Comparison of ENCODE assay signal across 22 cellular contexts in genomic region chr13:39341238-39341637, GRCh38.
"Had no signal": no experiment of that assay in that cellular context is flagged by ENCODE, and none has a peak within 500 bp of the region (broad histone marks: within the 10 kb centered on the region; RNA-seq: fewer than 3 reads in every experiment).

No MANE protein-coding gene starts in this region.

- H3K27me3 Mint-ChIP-seq: activated CD4-positive, alpha-beta T cell treated with anti-CD3 and anti-CD28 coated beads, Interleukin-2, amount 10 ng/mL, durations not matched to agents 7 days and 5 days; activated CD8-positive, alpha-beta memory T cell treated with anti-CD3 and anti-CD28 coated beads, Interleukin-2, amount 10 ng/mL, durations not matched to agents 7 days and 5 days had no signal

- H3K4me1 Mint-ChIP-seq: activated CD4-positive, alpha-beta T cell treated with anti-CD3 and anti-CD28 coated beads, Interleukin-2, amount 10 ng/mL, durations not matched to agents 7 days and 5 days; activated CD8-positive, alpha-beta memory T cell treated with anti-CD3 and anti-CD28 coated beads, Interleukin-2, amount 10 ng/mL, durations not matched to agents 7 days and 5 days had no signal

- H3K27ac Mint-ChIP-seq: activated CD4-positive, alpha-beta T cell treated with anti-CD3 and anti-CD28 coated beads, Interleukin-2, amount 10 ng/mL, durations not matched to agents 7 days and 5 days; activated CD8-positive, alpha-beta memory T cell treated with anti-CD3 and anti-CD28 coated beads, Interleukin-2, amount 10 ng/mL, durations not matched to agents 7 days and 5 days; activated CD8-positive, alpha-beta T cell treated with anti-CD3 and anti-CD28 coated beads for 36 hours; activated naive CD4-positive, alpha-beta T cell treated with anti-CD3 and anti-CD28 coated beads, Interleukin-2, amount 50 U/mL, for 72 hours; activated T-helper 1 cell treated with anti-CD3 and anti-CD28 coated beads, Interleukin-12 subunit alpha, Interleukin-12 subunit beta, Interleukin-2, Interleukin-4 antibody, amounts not matched to agents 30 ng/mL and 10 ng/mL and 1 ng/mL, durations not matched to agents 14 hours and 24 hours and 36 hours; nephron had no signal

- H3K9me3 Mint-ChIP-seq: activated CD4-positive, alpha-beta T cell treated with anti-CD3 and anti-CD28 coated beads, Interleukin-2, amount 10 ng/mL, durations not matched to agents 7 days and 5 days; activated CD8-positive, alpha-beta T cell treated with anti-CD3 and anti-CD28 coated beads for 36 hours; activated naive CD4-positive, alpha-beta T cell treated with anti-CD3 and anti-CD28 coated beads, Interleukin-2, amount 50 U/mL, for 72 hours; activated T-helper 1 cell treated with anti-CD3 and anti-CD28 coated beads, Interleukin-12 subunit alpha, Interleukin-12 subunit beta, Interleukin-2, Interleukin-4 antibody, amounts not matched to agents 30 ng/mL and 10 ng/mL and 1 ng/mL, durations not matched to agents 14 hours and 24 hours and 36 hours; brain; nephron had no signal

- H3K36me3 ChIP-seq: uterus had no signal

- H3K4me1 ChIP-seq: testis, uterus had no signal

- H3K4me3 ChIP-seq: heart left ventricle, testis, uterus had no signal

- H3K27ac ChIP-seq: epithelial cell of prostate, heart left ventricle, testis, uterus, VCaP had no signal

- H3K27me3 ChIP-seq: heart left ventricle, testis, uterus had no signal

- H3K36me3 Mint-ChIP-seq: activated CD8-positive, alpha-beta memory T cell treated with anti-CD3 and anti-CD28 coated beads, Interleukin-2, amount 10 ng/mL, durations not matched to agents 7 days and 5 days; activated naive CD4-positive, alpha-beta T cell treated with anti-CD3 and anti-CD28 coated beads, Interleukin-2, amount 50 U/mL, for 72 hours had no signal

- DNase-seq: activated CD4-positive, alpha-beta T cell treated with anti-CD3 and anti-CD28 coated beads, Interleukin-2, amount 10 ng/mL, durations not matched to agents 7 days and 5 days; activated CD4-positive, CD25-positive, alpha-beta regulatory T cell treated with anti-CD3 and anti-CD28 coated beads, Interleukin-2, amount 50 U/mL, for 72 hours; activated CD8-positive, alpha-beta memory T cell treated with anti-CD3 and anti-CD28 coated beads, Interleukin-2, amount 10 ng/mL, durations not matched to agents 7 days and 5 days; activated CD8-positive, alpha-beta T cell treated with anti-CD3 and anti-CD28 coated beads for 36 hours; aorta; heart left ventricle; islet precursor cell; left cardiac atrium; midbrain; occipital lobe; retina; stimulated activated CD4-positive, alpha-beta T cell treated with anti-CD3 and anti-CD28 coated beads, Interleukin-2, amount 100 ng/mL, for 48 hours; stimulated activated naive CD4-positive, alpha-beta T cell; testis; trophoblast cell; uterus had no signal

- H3K4me3 Mint-ChIP-seq: activated CD4-positive, alpha-beta T cell treated with anti-CD3 and anti-CD28 coated beads, Interleukin-2, amount 10 ng/mL, durations not matched to agents 7 days and 5 days; activated CD8-positive, alpha-beta memory T cell treated with anti-CD3 and anti-CD28 coated beads, Interleukin-2, amount 10 ng/mL, durations not matched to agents 7 days and 5 days; activated CD8-positive, alpha-beta T cell treated with anti-CD3 and anti-CD28 coated beads for 36 hours; activated T-helper 1 cell treated with anti-CD3 and anti-CD28 coated beads, Interleukin-12 subunit alpha, Interleukin-12 subunit beta, Interleukin-2, Interleukin-4 antibody, amounts not matched to agents 30 ng/mL and 10 ng/mL and 1 ng/mL, durations not matched to agents 14 hours and 24 hours and 36 hours; brain; nephron had no signal

- H3K9me3 ChIP-seq: heart left ventricle, testis, uterus had no signal

- ATAC-seq: activated CD8-positive, alpha-beta memory T cell treated with anti-CD3 and anti-CD28 coated beads, Interleukin-2, amount 10 ng/mL, durations not matched to agents 7 days and 5 days; activated CD8-positive, alpha-beta T cell treated with anti-CD3 and anti-CD28 coated beads for 36 hours; activated naive CD4-positive, alpha-beta T cell treated with anti-CD3 and anti-CD28 coated beads, Interleukin-2, amount 50 U/mL, for 72 hours; heart left ventricle; left cardiac atrium had no signal
